In the genomic region with DNA sequence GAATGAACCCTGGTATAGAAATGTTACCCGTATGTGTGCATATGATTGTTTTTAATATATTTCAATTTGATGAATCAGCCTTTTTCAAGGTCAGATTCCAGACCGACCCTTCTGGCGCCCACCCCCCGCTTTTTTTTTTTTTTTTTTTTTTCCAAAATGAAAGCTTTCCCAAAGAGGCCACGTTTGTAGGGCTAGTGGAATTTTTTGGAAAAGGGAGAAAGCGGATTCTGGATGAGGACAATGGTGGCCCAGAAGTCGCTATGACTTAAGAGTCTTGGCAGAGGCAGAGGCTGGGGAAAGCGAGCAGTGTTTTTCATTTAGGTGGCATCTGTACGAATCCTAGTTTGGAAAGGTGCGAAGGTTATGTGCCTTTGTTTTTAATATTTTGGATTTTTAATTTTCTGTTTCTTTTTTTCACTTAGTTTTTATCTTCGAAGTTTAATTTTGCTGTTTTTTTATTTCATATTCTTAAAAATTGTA, we compare ENCODE assay signal across 8 cellular contexts. TPM values are rescaled to one million over a fixed set of nuclear protein-coding genes. Genes with fewer than 3 reads are reported as not detected.
A peak's percentile ranks its signal among the peaks of the same experiment; 100 is the strongest.
DNase-seq lines count a peak whose midpoint lies in the region; ATAC-seq, FAIRE-seq and TF ChIP-seq lines count a peak whose summit lies in the region.

No MANE protein-coding gene starts in this region.

- no peaks in the 10 kb centered on the region for H3K9me3 ChIP-seq in CD4-positive, CD25-positive, alpha-beta regulatory T cell (ENCODE audit: control insufficient read depth in 2 of 2, low read length in 2 of 2)
- no peaks in the 10 kb centered on the region for H3K9me3 ChIP-seq in MG63

- no peak for DNase-seq in CD4-positive, CD25-positive, alpha-beta regulatory T cell
- DNase-seq in MG63 (no peak), dorsolateral prefrontal cortex (no peak), neural crest cell (ENCODE audit: low read depth, low spot score) (no peak), SK-N-DZ (ENCODE audit: low spot score) (no peak), urothelium cell line (ENCODE audit: low spot score) (no peak)

- H3K4me3 Mint-ChIP-seq in CD4-positive, CD25-positive, alpha-beta regulatory T cell = peak overlapping the region; percentile 97 to 98 (median 98)
- H3K4me3 Mint-ChIP-seq in neural crest cell = peak overlapping the region; percentile 98

- no peaks in the 10 kb centered on the region for H3K36me3 ChIP-seq in CD4-positive, CD25-positive, alpha-beta regulatory T cell (ENCODE audit: control insufficient read depth, insufficient read depth, low read length)
- H3K36me3 ChIP-seq in MG63 = no peaks in the 10 kb centered on the region

- no peaks in the 10 kb centered on the region for H3K9me3 Mint-ChIP-seq in CD4-positive, CD25-positive, alpha-beta regulatory T cell
- H3K9me3 Mint-ChIP-seq in neural crest cell = no peaks in the 10 kb centered on the region

- H3K4me1 Mint-ChIP-seq in CD4-positive, CD25-positive, alpha-beta regulatory T cell = peaks cover 4 to 11% (median 5%) of the 10 kb centered on the region in 4 donors
- peaks cover 6% of the 10 kb centered on the region for H3K4me1 Mint-ChIP-seq in neural crest cell

- H3K27me3 ChIP-seq in CD4-positive, CD25-positive, alpha-beta regulatory T cell (ENCODE audit: control insufficient read depth, insufficient read depth, low read length) = no peaks in the 10 kb centered on the region
- H3K27me3 ChIP-seq in MG63 (no peaks in the 10 kb centered on the region), dorsolateral prefrontal cortex (peaks cover 0 to 65% (median 11%) of the 10 kb centered on the region in 45 donors)

- TF ChIP-seq CTCF in dorsolateral prefrontal cortex (IDR thresholded peaks at IDR 0.05 in 54 of 56, conservative IDR thresholded peaks at IDR 0.05 in 2 of 56; ENCODE audit: low read depth in 1 of 56, partially characterized antibody in 56 of 56) (no peak), neural crest cell (conservative IDR thresholded peaks at IDR 0.05) (no peak)

- peak overlapping the region; percentile 74 for H3K27ac ChIP-seq in CD4-positive, CD25-positive, alpha-beta regulatory T cell (ENCODE audit: insufficient read depth, low read length, poor library complexity, severe bottlenecking)
- H3K27ac ChIP-seq in dorsolateral prefrontal cortex = peak overlapping the region in 52 of 59 donors; percentile 0 to 92 (median 86)

- peak overlapping the region in 2 of 3 donors; percentile 92 to 95 for H3K27ac Mint-ChIP-seq in CD4-positive, CD25-positive, alpha-beta regulatory T cell
- no peak overlapping the region for H3K27ac Mint-ChIP-seq in neural crest cell (ENCODE audit: unreplicated experiment)

- no peaks in the 10 kb centered on the region for H3K36me3 Mint-ChIP-seq in CD4-positive, CD25-positive, alpha-beta regulatory T cell
- no peaks in the 10 kb centered on the region for H3K36me3 Mint-ChIP-seq in neural crest cell (ENCODE audit: low read depth)

- ATAC-seq in CD4-positive, CD25-positive, alpha-beta regulatory T cell (ENCODE audit: low read depth in 2 of 2) = no peak
- no peak for ATAC-seq in GM18511 (IDR thresholded peaks at IDR 0.05; ENCODE audit: unreplicated experiment)
- ATAC-seq in GM21717 (IDR thresholded peaks at IDR 0.05; ENCODE audit: unreplicated experiment) = no peak

- peak overlapping the region; percentile 84 for H3K4me3 ChIP-seq in CD4-positive, CD25-positive, alpha-beta regulatory T cell (ENCODE audit: low read depth, low read length)
- H3K4me3 ChIP-seq in MG63 = peak overlapping the region; percentile 63
- peak overlapping the region; percentile 26 to 74 (median 62) for H3K4me3 ChIP-seq in dorsolateral prefrontal cortex

- no peak for FAIRE-seq in urothelium cell line (lab: Jason Lieb, UNC)

- H3K27me3 Mint-ChIP-seq in CD4-positive, CD25-positive, alpha-beta regulatory T cell = no peaks in the 10 kb centered on the region
- no peaks in the 10 kb centered on the region for H3K27me3 Mint-ChIP-seq in neural crest cell (ENCODE audit: low read depth)

- H3K4me1 ChIP-seq in CD4-positive, CD25-positive, alpha-beta regulatory T cell (ENCODE audit: control insufficient read depth, insufficient read depth, low read length, poor library complexity, severe bottlenecking) = no peaks in the 10 kb centered on the region

- intact Hi-C loops in dorsolateral prefrontal cortex (cut with DNase I) = loop anchor here in 1 of 2 donors (2.0 kb wide), 1 partner anchor 15 kb away; a partner anchor contains a TSS

RNA-seq across cellular contexts. Expression of a gene that starts 14.6 kb away (rescaled TPM):
- total RNA-seq in CD4-positive, CD25-positive, alpha-beta regulatory T cell = 50.3 TPM
- 100 to 1,000 TPM; 164 to 190 (median 179) TPM for polyA plus RNA-seq in CD4-positive, CD25-positive, alpha-beta regulatory T cell
- 65.9 and 80.8 TPM in 2 replicates for total RNA-seq in MG63 (2014; rRNA removed; shearing (Covaris generic); ENCODE audit: low replicate concordance)
- total RNA-seq in dorsolateral prefrontal cortex (10 to 100 TPM; 40.8 to 88.5 (median 65.6) TPM), neural crest cell (113 and 115 TPM in 2 replicates)
- polyA plus RNA-seq in SK-N-DZ (2014; cell fraction: cytosol; rRNA removed) = 144 and 154 TPM in 2 replicates
- 87.7 and 101 TPM in 2 replicates for polyA plus RNA-seq in SK-N-DZ (2014; cell fraction: nucleus; rRNA removed)

RNA-seq across cellular contexts. Expression of a gene that starts 15.1 kb away (rescaled TPM):
- total RNA-seq in CD4-positive, CD25-positive, alpha-beta regulatory T cell = 37.6 TPM
- polyA plus RNA-seq in CD4-positive, CD25-positive, alpha-beta regulatory T cell = 10 to 100 TPM; 17.9 to 22.6 (median 22.0) TPM
- total RNA-seq in MG63 (2014; rRNA removed; shearing (Covaris generic); ENCODE audit: low replicate concordance) = 36.9 and 46.9 TPM in 2 replicates
- total RNA-seq in dorsolateral prefrontal cortex (10 to 100 TPM; 25.1 to 47.6 (median 36.8) TPM), neural crest cell (87.7 and 89.2 TPM in 2 replicates)
- polyA plus RNA-seq in SK-N-DZ (2014; cell fraction: cytosol; rRNA removed) = 60.0 and 60.5 TPM in 2 replicates
- 54.2 and 64.8 TPM in 2 replicates for polyA plus RNA-seq in SK-N-DZ (2014; cell fraction: nucleus; rRNA removed)

RNA-seq across cellular contexts. Expression of a gene that starts 51.7 kb away (rescaled TPM):
- total RNA-seq in CD4-positive, CD25-positive, alpha-beta regulatory T cell = not detected
- polyA plus RNA-seq in CD4-positive, CD25-positive, alpha-beta regulatory T cell = not detected
- total RNA-seq in MG63 (2014; rRNA removed; shearing (Covaris generic); ENCODE audit: low replicate concordance) = 0.30 TPM in 1 of 2 replicates, not detected in the other
- 10 to 100 TPM; 15.1 to 39.4 (median 24.7) TPM for total RNA-seq in dorsolateral prefrontal cortex
- 0.27 and 0.70 TPM in 2 replicates for total RNA-seq in neural crest cell
- polyA plus RNA-seq in SK-N-DZ (2014; cell fraction: cytosol; rRNA removed) = 0.78 TPM in 1 of 2 replicates, not detected in the other
- not detected in 2 replicates for polyA plus RNA-seq in SK-N-DZ (2014; cell fraction: nucleus; rRNA removed)
